Comparison of ENCODE assay signal across 11 cellular contexts in the genomic region with DNA sequence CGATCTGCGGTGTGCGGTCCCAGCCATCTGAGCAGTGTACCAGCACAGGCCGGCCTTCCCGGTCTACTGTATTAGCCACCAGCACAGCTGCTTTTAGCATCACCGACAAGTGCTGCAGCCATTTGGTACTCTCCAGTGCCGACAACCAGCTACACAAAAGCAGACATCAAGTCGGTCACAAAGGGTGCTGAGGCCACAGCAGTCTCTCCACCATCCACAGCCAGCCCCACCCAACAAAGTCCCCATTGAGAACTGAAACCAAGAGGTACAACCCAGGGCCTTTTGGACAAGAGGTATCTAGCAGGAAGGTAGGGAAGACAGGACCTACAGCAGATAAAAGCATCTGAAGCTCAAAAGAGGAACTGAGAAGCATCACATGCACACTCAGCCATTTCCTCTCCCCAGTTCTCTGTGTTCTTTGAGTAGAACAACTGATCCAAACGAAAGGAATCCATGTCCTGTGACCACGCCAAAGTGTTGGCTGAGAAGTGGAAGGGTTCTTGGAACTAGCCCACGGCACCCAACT. TPM values are rescaled to one million over a fixed set of nuclear protein-coding genes. Genes with fewer than 3 reads are reported as not detected.
DNase-seq lines count a peak whose midpoint lies in the region; ATAC-seq and TF ChIP-seq lines count a peak whose summit lies in the region.
"Had no signal": no experiment of that assay in that cellular context is flagged by ENCODE, and none has a peak within 500 bp of the region (broad histone marks: within the 10 kb centered on the region; RNA-seq: fewer than 3 reads in every experiment).

No MANE protein-coding gene starts in this region.

- H3K9me3 ChIP-seq in smooth muscle cell (replicated peaks; ENCODE audit: low read depth): no peaks in the 10 kb centered on the region

- no peak overlapping the region for H3K27ac ChIP-seq in smooth muscle cell (ENCODE audit: low read depth)
- no peak overlapping the region for H3K27ac ChIP-seq in coronary artery

- H3K4me2 ChIP-seq in smooth muscle cell: no peak overlapping the region

- H3K27me3 ChIP-seq in GM06990 (replicated peaks; ENCODE audit: control insufficient read depth, insufficient read depth, low read length) (no peaks in the 10 kb centered on the region), smooth muscle cell (ENCODE audit: low read depth) (no peaks in the 10 kb centered on the region)

- no peak for TF ChIP-seq CTCF in GM06990 (IDR thresholded peaks at IDR 0.05; ENCODE audit: insufficient read depth, low read length, poor library complexity, severe bottlenecking)
- no peak for TF ChIP-seq CTCF in smooth muscle cell (IDR thresholded peaks at IDR 0.05; ENCODE audit: borderline replicate concordance, insufficient read depth, poor library complexity, severe bottlenecking)
- no peak for TF ChIP-seq CTCF in coronary artery (IDR thresholded peaks at IDR 0.05)

- H3K4me3 ChIP-seq in GM06990 (replicated peaks; ENCODE audit: low read depth, low read length) (no peak overlapping the region), smooth muscle cell (no peak overlapping the region), coronary artery (no peak overlapping the region)

- H2AFZ ChIP-seq in smooth muscle cell (ENCODE audit: low read depth): no peak overlapping the region

- H3K4me3 Mint-ChIP-seq in activated naive CD8-positive, alpha-beta T cell treated with anti-CD3 and anti-CD28 coated beads for 36 hours: no peak overlapping the region

- H3K36me3 ChIP-seq in GM06990 (ENCODE audit: control insufficient read depth, insufficient read depth, low read length) (peaks cover 42% of the 10 kb centered on the region), smooth muscle cell (ENCODE audit: low read depth) (peaks cover 9% of the 10 kb centered on the region)

- DNase-seq in GM06990 (ENCODE audit: extremely low read depth, insufficient read length) (peak; percentile 72), NCI-H187 (lab: John Stamatoyannopoulos, UW) (no peak), smooth muscle cell (lab: John Stamatoyannopoulos, UW; ENCODE audit: unreplicated experiment) (no peak), coronary artery (ENCODE audit: low spot score) (no peak), cortex of kidney (lab: John Stamatoyannopoulos, UW) (no peak)
- no peak for DNase-seq in activated naive CD8-positive, alpha-beta T cell treated with anti-CD3 and anti-CD28 coated beads for 36 hours
- DNase-seq: DND-41, occipital lobe had no signal

- ATAC-seq in GM19452 (IDR thresholded peaks at IDR 0.05; ENCODE audit: unreplicated experiment) (peak; percentile 91), HG03139 (IDR thresholded peaks at IDR 0.05; ENCODE audit: unreplicated experiment) (peak; percentile 78)

- peaks cover 21% of the 10 kb centered on the region for H3K36me3 Mint-ChIP-seq in activated naive CD8-positive, alpha-beta T cell treated with anti-CD3 and anti-CD28 coated beads for 36 hours

- H3K4me1 ChIP-seq in smooth muscle cell (ENCODE audit: low read depth): no peaks in the 10 kb centered on the region

- no peaks in the 10 kb centered on the region for H3K4me1 Mint-ChIP-seq in activated naive CD8-positive, alpha-beta T cell treated with anti-CD3 and anti-CD28 coated beads for 36 hours

- H4K20me1 ChIP-seq in smooth muscle cell (ENCODE audit: low read depth): no peaks in the 10 kb centered on the region

- WGBS in smooth muscle cell (ENCODE audit: low lambda C conversion rate): 95% methylated on average over 11 of the region's 11 CpGs

- peak overlapping the region; percentile 50 for H3K27ac Mint-ChIP-seq in activated naive CD8-positive, alpha-beta T cell treated with anti-CD3 and anti-CD28 coated beads for 36 hours

- no peaks in the 10 kb centered on the region for H3K27me3 Mint-ChIP-seq in activated naive CD8-positive, alpha-beta T cell treated with anti-CD3 and anti-CD28 coated beads for 36 hours

- H3F3A ChIP-seq in smooth muscle cell (ENCODE audit: low read depth): no peaks in the 10 kb centered on the region

- no peaks in the 10 kb centered on the region for H3K9me3 Mint-ChIP-seq in activated naive CD8-positive, alpha-beta T cell treated with anti-CD3 and anti-CD28 coated beads for 36 hours

- no peaks in the 10 kb centered on the region for H3K79me2 ChIP-seq in smooth muscle cell (ENCODE audit: low read depth)

- no peak overlapping the region for H3K9ac ChIP-seq in smooth muscle cell (ENCODE audit: low read depth)

RNA-seq across cellular contexts. Expression of a gene that starts 9.5 kb away (rescaled TPM):
- 10 to 100 TPM; 72.2 to 75.6 TPM for total RNA-seq in activated naive CD8-positive, alpha-beta T cell treated with anti-CD3 and anti-CD28 coated beads for 36 hours
- 25.4 and 45.0 TPM in 2 replicates for total RNA-seq in smooth muscle cell
- polyA plus RNA-seq in smooth muscle cell: 15.8 and 20.6 TPM in 2 replicates

RNA-seq across cellular contexts. Expression of a gene that starts 16.7 kb away (rescaled TPM):
- 1 to 10 TPM; 3.9 to 4.2 TPM for total RNA-seq in activated naive CD8-positive, alpha-beta T cell treated with anti-CD3 and anti-CD28 coated beads for 36 hours
- not detected in 2 replicates for total RNA-seq in smooth muscle cell
- not detected in 2 replicates for polyA plus RNA-seq in smooth muscle cell
- total RNA-seq: M059J had no signal
